Comparison of ENCODE assay signal across 17 cellular contexts in the genomic region with DNA sequence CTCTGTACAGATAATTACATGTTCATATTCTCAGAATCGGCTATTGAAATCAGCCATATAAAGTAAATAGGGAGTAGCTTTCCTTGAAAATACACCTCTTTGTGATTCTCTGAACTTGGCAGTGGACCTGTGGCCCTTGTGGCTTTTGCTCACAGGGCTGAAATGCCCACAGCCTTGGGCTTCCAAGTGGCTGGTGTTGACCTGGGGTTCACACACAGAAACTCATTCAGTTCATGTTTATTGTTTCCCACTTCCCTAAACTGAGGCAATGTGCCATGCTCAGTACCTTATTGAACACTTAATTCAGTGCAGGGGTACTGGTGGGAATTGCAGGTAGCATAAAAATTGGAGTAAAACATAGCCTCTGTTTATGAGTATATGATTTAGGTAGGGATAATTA. TPM values are rescaled to one million over a fixed set of nuclear protein-coding genes. Genes with fewer than 3 reads are reported as not detected.
DNase-seq lines count a peak whose midpoint lies in the region; ATAC-seq lines count a peak whose summit lies in the region.
"Had no signal": no experiment of that assay in that cellular context is flagged by ENCODE, and none has a peak within 500 bp of the region (broad histone marks: within the 10 kb centered on the region; RNA-seq: fewer than 3 reads in every experiment).

No MANE protein-coding gene starts in this region.

- peak; percentile 38 for ATAC-seq in GM18858 (IDR thresholded peaks at IDR 0.05; ENCODE audit: unreplicated experiment)
- ATAC-seq in GM19463 (IDR thresholded peaks at IDR 0.05; ENCODE audit: unreplicated experiment): peak; percentile 61
- peak; percentile 46 for ATAC-seq in HG03432 (IDR thresholded peaks at IDR 0.05; ENCODE audit: unreplicated experiment)
- ATAC-seq in naive B cell (ENCODE audit: low read depth in 2 of 2): peak; percentile 34 to 41
- no peak for ATAC-seq in HG02610 (IDR thresholded peaks at IDR 0.05; ENCODE audit: unreplicated experiment)
- ATAC-seq: activated naive CD8-positive, alpha-beta T cell treated with anti-CD3 and anti-CD28 coated beads, Interleukin-2, amount 50 U/mL, for 24 hours; left lobe of liver had no signal

- POLR2A ChIA-PET in activated CD4-positive, alpha-beta memory T cell treated with anti-CD3 and anti-CD28 coated beads for 36 hours (lab: Charles Lee): no interaction called here

- H3K9me3 Mint-ChIP-seq in naive B cell: peaks cover 7 to 21% (median 15%) of the 10 kb centered on the region in 7 donors
- peaks cover 18% of the 10 kb centered on the region for H3K9me3 Mint-ChIP-seq in activated CD4-positive, alpha-beta memory T cell treated with anti-CD3 and anti-CD28 coated beads for 36 hours

- intact Hi-C loops in activated CD4-positive, alpha-beta memory T cell treated with anti-CD3 and anti-CD28 coated beads for 36 hours (cut with micrococcal nuclease): no loop called here

- CTCF ChIA-PET in activated CD4-positive, alpha-beta memory T cell treated with anti-CD3 and anti-CD28 coated beads for 36 hours (lab: Charles Lee): no interaction called here

- peak; percentile 25 for DNase-seq in naive B cell
- no peak for DNase-seq in activated CD4-positive, alpha-beta memory T cell treated with anti-CD3 and anti-CD28 coated beads for 36 hours
- DNase-seq in GDM1 (lab: John Stamatoyannopoulos, UW): no peak
- DNase-seq: activated CD4-positive, alpha-beta T cell treated with anti-CD3 and anti-CD28 coated beads, Interleukin-2, amount 10 ng/mL, durations not matched to agents 24 days and 14 days; activated naive CD8-positive, alpha-beta T cell treated with anti-CD3 and anti-CD28 coated beads, Interleukin-2, amount 50 U/mL, for 24 hours; activated T-cell treated with anti-CD3 and anti-CD28 coated beads, Interleukin-2, amount 50 U/mL, for 24 hours; caudate nucleus; effector memory CD4-positive, alpha-beta T cell; hypothalamus; NCI-H82; Right ventricle myocardium superior had no signal

- H3K36me3 Mint-ChIP-seq in naive B cell: peaks cover 9 to 21% of the 10 kb centered on the region in 2 donors
- H3K36me3 Mint-ChIP-seq in activated CD4-positive, alpha-beta memory T cell treated with anti-CD3 and anti-CD28 coated beads for 36 hours: peaks cover 27% of the 10 kb centered on the region

- H3K27me3 Mint-ChIP-seq in naive B cell: no peaks in the 10 kb centered on the region
- H3K27me3 Mint-ChIP-seq in activated CD4-positive, alpha-beta memory T cell treated with anti-CD3 and anti-CD28 coated beads for 36 hours: no peaks in the 10 kb centered on the region
- H3K27me3 Mint-ChIP-seq: activated CD4-positive, alpha-beta T cell treated with anti-CD3 and anti-CD28 coated beads, Interleukin-2, amount 10 ng/mL, durations not matched to agents 24 days and 14 days; activated naive CD8-positive, alpha-beta T cell treated with anti-CD3 and anti-CD28 coated beads, Interleukin-2, amount 50 U/mL, for 24 hours; activated T-cell treated with anti-CD3 and anti-CD28 coated beads, Interleukin-2, amount 50 U/mL, for 24 hours; stimulated activated naive CD8-positive, alpha-beta T cell treated with anti-CD3 and anti-CD28 coated beads, Interleukin-15, Interleukin-2, amounts not matched to agents 100 ng/mL and 50 ng/mL, for 24 hours had no signal

- peaks cover 50 to 68% (median 57%) of the 10 kb centered on the region in 3 donors for H3K4me1 Mint-ChIP-seq in naive B cell
- H3K4me1 Mint-ChIP-seq in activated CD4-positive, alpha-beta memory T cell treated with anti-CD3 and anti-CD28 coated beads for 36 hours (ENCODE audit: low read depth): peaks cover 26% of the 10 kb centered on the region

- peak overlapping the region in 3 of 6 donors; percentile 67 to 97 (median 89) for H3K27ac Mint-ChIP-seq in naive B cell
- no peak overlapping the region for H3K27ac Mint-ChIP-seq in activated CD4-positive, alpha-beta memory T cell treated with anti-CD3 and anti-CD28 coated beads for 36 hours
- H3K27ac Mint-ChIP-seq: activated CD4-positive, alpha-beta T cell treated with anti-CD3 and anti-CD28 coated beads, Interleukin-2, amount 10 ng/mL, durations not matched to agents 24 days and 14 days; activated naive CD8-positive, alpha-beta T cell treated with anti-CD3 and anti-CD28 coated beads, Interleukin-2, amount 50 U/mL, for 24 hours; activated T-cell treated with anti-CD3 and anti-CD28 coated beads, Interleukin-2, amount 50 U/mL, for 24 hours; stimulated activated naive CD8-positive, alpha-beta T cell treated with anti-CD3 and anti-CD28 coated beads, Interleukin-15, Interleukin-2, amounts not matched to agents 100 ng/mL and 50 ng/mL, for 24 hours had no signal

- H3K4me3 Mint-ChIP-seq in naive B cell: peak overlapping the region; percentile 33 to 82 (median 68)
- H3K4me3 Mint-ChIP-seq in activated CD4-positive, alpha-beta memory T cell treated with anti-CD3 and anti-CD28 coated beads for 36 hours: no peak overlapping the region
- H3K4me3 Mint-ChIP-seq: activated CD4-positive, alpha-beta T cell treated with anti-CD3 and anti-CD28 coated beads, Interleukin-2, amount 10 ng/mL, durations not matched to agents 24 days and 14 days; activated naive CD8-positive, alpha-beta T cell treated with anti-CD3 and anti-CD28 coated beads, Interleukin-2, amount 50 U/mL, for 24 hours; activated T-cell treated with anti-CD3 and anti-CD28 coated beads, Interleukin-2, amount 50 U/mL, for 24 hours; stimulated activated naive CD8-positive, alpha-beta T cell treated with anti-CD3 and anti-CD28 coated beads, Interleukin-15, Interleukin-2, amounts not matched to agents 100 ng/mL and 50 ng/mL, for 24 hours had no signal

RNA-seq across cellular contexts. Expression of a gene that starts 19.1 kb away (rescaled TPM):
- 10 to 100 TPM in 5 of 6 donors, 1 to 10 TPM in 1; 8.1 to 42.3 (median 39.1) TPM for polyA plus RNA-seq in naive B cell (ENCODE audit: low read depth in 6 of 6)
- total RNA-seq in activated CD4-positive, alpha-beta memory T cell treated with anti-CD3 and anti-CD28 coated beads for 36 hours: 10 to 100 TPM; 15.9 to 16.3 TPM
